Comparison of ENCODE assay signal across 17 cellular contexts in the genomic region with DNA sequence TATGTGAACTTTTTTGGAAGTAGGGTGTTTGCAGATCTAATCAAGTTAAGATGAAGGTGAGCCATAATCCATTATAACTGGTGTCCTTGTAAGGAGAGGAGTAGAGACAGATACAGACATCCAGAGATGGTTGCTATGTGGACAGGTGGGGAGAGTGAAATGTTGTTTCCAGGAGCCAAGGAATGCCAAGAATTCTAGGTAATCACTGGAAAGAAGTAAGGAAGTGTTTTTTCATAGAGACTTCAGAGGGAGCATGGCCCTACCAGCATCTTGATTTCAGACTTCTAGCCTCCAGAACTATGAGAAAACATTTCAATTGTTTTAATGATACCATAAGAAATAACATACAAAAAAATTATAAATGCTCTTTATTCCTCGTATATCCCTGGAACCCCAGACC.
DNase-seq lines count a peak whose midpoint lies in the region; ATAC-seq, FAIRE-seq and TF ChIP-seq lines count a peak whose summit lies in the region.
"Had no signal": no experiment of that assay in that cellular context is flagged by ENCODE, and none has a peak within 500 bp of the region (broad histone marks: within the 10 kb centered on the region; RNA-seq: fewer than 3 reads in every experiment).

No MANE protein-coding gene starts in this region.

- H4K91ac ChIP-seq in H1 (replicated peaks; ENCODE audit: insufficient read length, low read length): no peak overlapping the region

- 81% methylated on average over 1 of the region's 1 CpG; no CpG with 5 or more reads in 1 of the 2 experiments for WGBS in H1 (ENCODE audit: extremely low coverage in 1 of 2, insufficient coverage in 1 of 2, insufficient read length in 1 of 2, insufficient replicate concordance in 2 of 2, low coverage in 1 of 2, low lambda C conversion rate in 2 of 2, missing lambda C conversion rate in 1 of 2), 2 experiments
- no CpG with 5 or more reads among the region's 1 CpG for WGBS in mesendoderm (ENCODE audit: extremely low coverage, insufficient coverage, low lambda C conversion rate)
- whole genome bisulfite sequencing in heart right ventricle, 2 donors: 58 to 68% methylated on average over 1 of the region's 1 CpG

- no peak overlapping the region for H2BK15ac ChIP-seq in H1 (ENCODE audit: low read length)
- H2BK15ac ChIP-seq in mesendoderm (replicated peaks; ENCODE audit: low read depth): no peak overlapping the region

- H3K79me1 ChIP-seq in H1 (ENCODE audit: low read depth, low read length) (no peaks in the 10 kb centered on the region), mesendoderm (ENCODE audit: low read length) (no peaks in the 10 kb centered on the region)

- H3K23ac ChIP-seq in H1 (ENCODE audit: insufficient read length): no peak overlapping the region
- no peak overlapping the region for H3K23ac ChIP-seq in mesendoderm (ENCODE audit: low read length)

- TF ChIP-seq EP300 in H1 (IDR thresholded peaks at IDR 0.05; ENCODE audit: borderline replicate concordance in 1 of 2, low read depth in 2 of 2, low read length in 2 of 2): no peak

- no peaks in the 10 kb centered on the region for H3K23me2 ChIP-seq in H1 (ENCODE audit: low read depth, low read length)

- H3K14ac ChIP-seq in H1 (ENCODE audit: insufficient read length): no peak overlapping the region

- no peaks in the 10 kb centered on the region for H3K36me3 Mint-ChIP-seq in GM23338 (ENCODE audit: low read depth)
- H3K36me3 Mint-ChIP-seq: CD8-positive, alpha-beta memory T cell had no signal

- peak overlapping the region; percentile 19; the same call in 1 of the 2 replicates for H3K27ac Mint-ChIP-seq in GM23338
- H3K27ac Mint-ChIP-seq: CD8-positive, alpha-beta memory T cell had no signal

- H3K9me2 ChIP-seq in GM23338 (ENCODE audit: insufficient read depth): no peaks in the 10 kb centered on the region

- no peak overlapping the region for H2AFZ ChIP-seq in GM23338
- H2AFZ ChIP-seq in H1 (ENCODE audit: low read length): no peak overlapping the region

- no peak overlapping the region for H3K56ac ChIP-seq in H1 (replicated peaks; ENCODE audit: insufficient read length, low read depth, low read length)
- H3K56ac ChIP-seq in mesendoderm (ENCODE audit: low read length): no peak overlapping the region

- ATAC-seq in GM23338 (peak; percentile 44; the same call in 2 of the 3 replicates), heart right ventricle (no peak), GM18517 (IDR thresholded peaks at IDR 0.05; ENCODE audit: unreplicated experiment) (no peak), GM21367 (IDR thresholded peaks at IDR 0.05; ENCODE audit: unreplicated experiment) (no peak), HG02938 (IDR thresholded peaks at IDR 0.05; ENCODE audit: unreplicated experiment) (no peak)
- ATAC-seq: HCT116, HepG2 had no signal

- no peaks in the 10 kb centered on the region for H3K9me3 ChIP-seq in H1 (ENCODE audit: insufficient read depth in 2 of 2, low read depth in 1 of 2, low read length in 1 of 2)
- H3K9me3 ChIP-seq in heart right ventricle: no peaks in the 10 kb centered on the region
- H3K9me3 ChIP-seq: Caco-2 had no signal

- no peak for TF ChIP-seq RAD21 in H1 (IDR thresholded peaks at IDR 0.05 in 1 of 2, conservative IDR thresholded peaks at IDR 0.05 in 1 of 2; ENCODE audit: low read depth in 2 of 2, low read length in 2 of 2)

- TF ChIP-seq CTCF in GM23338 (conservative IDR thresholded peaks at IDR 0.05; ENCODE audit: low read depth in 2 of 2) (no peak), H1 (IDR thresholded peaks at IDR 0.05; ENCODE audit: control extremely low read depth in 1 of 3, insufficient read depth in 1 of 3, low read depth in 1 of 3, low read length in 3 of 3) (no peak), heart right ventricle (IDR thresholded peaks at IDR 0.05) (no peak)

- no peaks in the 10 kb centered on the region; the same call in 2 of the 3 replicates for H3K9me3 Mint-ChIP-seq in GM23338

- no peak overlapping the region for H2BK120ac ChIP-seq in H1 (replicated peaks; ENCODE audit: low read depth, low read length)
- H2BK120ac ChIP-seq in mesendoderm (ENCODE audit: low read depth, low read length): no peak overlapping the region

- H3F3A ChIP-seq in GM23338 (replicated peaks; ENCODE audit: low read depth): no peaks in the 10 kb centered on the region

- H3K18ac ChIP-seq in H1 (ENCODE audit: extremely low read depth, low read length): no peak overlapping the region
- no peak overlapping the region for H3K18ac ChIP-seq in mesendoderm (ENCODE audit: low read length)

- intact Hi-C loops in heart right ventricle (cut with DNase I): no loop called here

- H3K4me3 Mint-ChIP-seq in GM23338: no peak overlapping the region
- H3K4me3 Mint-ChIP-seq: CD8-positive, alpha-beta memory T cell had no signal

- H3K4me1 ChIP-seq in GM23338 (ENCODE audit: insufficient read depth) (no peaks in the 10 kb centered on the region), H1 (replicated peaks in 1 of 4; ENCODE audit: control insufficient read depth in 3 of 4, insufficient read depth in 4 of 4, low read length in 3 of 4) (no peaks in the 10 kb centered on the region), mesendoderm (ENCODE audit: control insufficient read depth, low read depth, low read length) (no peaks in the 10 kb centered on the region), heart right ventricle (no peaks in the 10 kb centered on the region)
- H3K4me1 ChIP-seq: Caco-2 had no signal

- H3K9ac ChIP-seq in H1 (replicated peaks in 1 of 4; ENCODE audit: extremely low read depth in 1 of 4, low read depth in 3 of 4, low read length in 3 of 4): no peak overlapping the region
- no peak overlapping the region for H3K9ac ChIP-seq in mesendoderm (ENCODE audit: low read length)

- TF ChIP-seq POLR2A in H1 (IDR thresholded peaks at IDR 0.05; ENCODE audit: control extremely low read depth in 1 of 2, low read depth in 2 of 2, low read length in 2 of 2): no peak

- H3K27ac ChIP-seq in GM23338 (ENCODE audit: low read depth): no peak overlapping the region
- no peak overlapping the region for H3K27ac ChIP-seq in H1 (ENCODE audit: low read depth, low read length)
- no peak overlapping the region for H3K27ac ChIP-seq in mesendoderm (ENCODE audit: low read depth, low read length)
- no peak overlapping the region for H3K27ac ChIP-seq in heart right ventricle
- H3K27ac ChIP-seq: 22Rv1 had no signal

- no peaks in the 10 kb centered on the region for H3K27me3 Mint-ChIP-seq in GM23338 (ENCODE audit: insufficient read depth, low read depth, poor library complexity)
- H3K27me3 Mint-ChIP-seq: CD8-positive, alpha-beta memory T cell had no signal

- DNase-seq in GM23338 (ENCODE audit: low spot score) (peak; percentile 60), H1 (ENCODE audit: low read depth in 1 of 2, low spot score in 2 of 2) (no peak), iPS-NIHi11 (ENCODE audit: low spot score) (peak; percentile 31), mesendoderm (peak; percentile 73), heart right ventricle (no peak)
- DNase-seq: CD8-positive, alpha-beta memory T cell; DND-41; GDM1 had no signal

- H3K36me3 ChIP-seq in GM23338 (ENCODE audit: insufficient read depth): no peaks in the 10 kb centered on the region
- H3K36me3 ChIP-seq in H1 (ENCODE audit: control insufficient read depth in 2 of 4, insufficient read depth in 4 of 4, low read length in 3 of 4): no peaks in the 10 kb centered on the region
- no peaks in the 10 kb centered on the region for H3K36me3 ChIP-seq in mesendoderm (ENCODE audit: control insufficient read depth, insufficient read depth, low read length)
- no peaks in the 10 kb centered on the region for H3K36me3 ChIP-seq in heart right ventricle

- peaks cover 2% of the 10 kb centered on the region; the same call in 2 of the 3 replicates for H3K4me1 Mint-ChIP-seq in GM23338
- H3K4me1 Mint-ChIP-seq: CD8-positive, alpha-beta memory T cell had no signal

- no peak overlapping the region for H2BK5ac ChIP-seq in H1 (ENCODE audit: low read depth, low read length)
- no peak overlapping the region for H2BK5ac ChIP-seq in mesendoderm (ENCODE audit: low read length)

- no peaks in the 10 kb centered on the region for H3K27me3 ChIP-seq in GM23338 (ENCODE audit: insufficient read depth)
- H3K27me3 ChIP-seq in H1 (replicated peaks in 1 of 4; ENCODE audit: control insufficient read depth in 3 of 4, extremely low read depth in 1 of 4, insufficient read depth in 3 of 4, low read length in 3 of 4): no peaks in the 10 kb centered on the region
- H3K27me3 ChIP-seq in mesendoderm (ENCODE audit: insufficient read depth, low read length, poor library complexity): no peaks in the 10 kb centered on the region
- H3K27me3 ChIP-seq in heart right ventricle: no peaks in the 10 kb centered on the region

- H3K4ac ChIP-seq in H1 (replicated peaks; ENCODE audit: insufficient read length, low read depth, low read length) (no peak overlapping the region), mesendoderm (ENCODE audit: low read depth, low read length) (no peak overlapping the region)

- no peaks in the 10 kb centered on the region for H4K20me1 ChIP-seq in GM23338 (replicated peaks; ENCODE audit: insufficient read depth)
- H4K20me1 ChIP-seq in H1 (replicated peaks in 1 of 2; ENCODE audit: control insufficient read depth in 1 of 2, insufficient read depth in 2 of 2, low read length in 2 of 2): peaks cover 0 to 2% of the 10 kb centered on the region in 2 experiments

- H2BK12ac ChIP-seq in H1 (ENCODE audit: low read depth, low read length): no peak overlapping the region

- no peak overlapping the region for H4K5ac ChIP-seq in H1 (ENCODE audit: insufficient read length, low read depth, low read length)
- no peak overlapping the region for H4K5ac ChIP-seq in mesendoderm (ENCODE audit: low read length)

- H3K79me2 ChIP-seq in GM23338 (replicated peaks; ENCODE audit: insufficient read depth): no peaks in the 10 kb centered on the region
- no peaks in the 10 kb centered on the region for H3K79me2 ChIP-seq in H1 (ENCODE audit: control insufficient read depth in 1 of 2, insufficient read depth in 2 of 2, low read length in 2 of 2)
- no peaks in the 10 kb centered on the region for H3K79me2 ChIP-seq in mesendoderm (ENCODE audit: control insufficient read depth, insufficient read depth, low read length)

- no peak overlapping the region for H2BK20ac ChIP-seq in H1 (ENCODE audit: low read length)

- H4K8ac ChIP-seq in H1 (ENCODE audit: extremely low read depth, insufficient read depth, low read length) (no peak overlapping the region), mesendoderm (ENCODE audit: low read depth, low read length) (no peak overlapping the region)

- CTCF ChIA-PET in H1 (lab: Charles Lee; ENCODE audit: partially characterized antibody): no interaction called here

- no peak overlapping the region for H3K4me2 ChIP-seq in GM23338
- H3K4me2 ChIP-seq in H1 (ENCODE audit: insufficient read depth in 1 of 2, low read depth in 2 of 2, low read length in 2 of 2): no peak overlapping the region
- no peak overlapping the region for H3K4me2 ChIP-seq in mesendoderm (ENCODE audit: low read length)

- H2AK5ac ChIP-seq in H1 (ENCODE audit: low read depth, low read length) (no peak overlapping the region), mesendoderm (ENCODE audit: low read length) (no peak overlapping the region)

- POLR2A ChIA-PET in H1 (lab: Charles Lee; ENCODE audit: partially characterized antibody): no interaction called here

- H3K4me3 ChIP-seq in GM23338: no peak overlapping the region
- no peak overlapping the region for H3K4me3 ChIP-seq in H1 (ENCODE audit: extremely low read depth in 1 of 4, insufficient read depth in 2 of 4, low read depth in 3 of 4, low read length in 4 of 4)
- no peak overlapping the region for H3K4me3 ChIP-seq in mesendoderm (ENCODE audit: low read length)
- no peak overlapping the region for H3K4me3 ChIP-seq in heart right ventricle

- FAIRE-seq in H1 (lab: Jason Lieb, UNC): no peak
- FAIRE-seq: GM12892, HepG2, HTR-8/SVneo had no signal

Comparison
In these comparisons a context has a peak if more than half of its experiments do, and no peak if none do; other contexts are left out.
1. DNase-seq: peak in GM23338 (single experiment), iPS-NIHi11 (single experiment) and mesendoderm (single experiment); none in H1 (0 of 2) and heart right ventricle (0 of 2).